ENCODE assay signal across 6 cellular contexts in the genomic region with DNA sequence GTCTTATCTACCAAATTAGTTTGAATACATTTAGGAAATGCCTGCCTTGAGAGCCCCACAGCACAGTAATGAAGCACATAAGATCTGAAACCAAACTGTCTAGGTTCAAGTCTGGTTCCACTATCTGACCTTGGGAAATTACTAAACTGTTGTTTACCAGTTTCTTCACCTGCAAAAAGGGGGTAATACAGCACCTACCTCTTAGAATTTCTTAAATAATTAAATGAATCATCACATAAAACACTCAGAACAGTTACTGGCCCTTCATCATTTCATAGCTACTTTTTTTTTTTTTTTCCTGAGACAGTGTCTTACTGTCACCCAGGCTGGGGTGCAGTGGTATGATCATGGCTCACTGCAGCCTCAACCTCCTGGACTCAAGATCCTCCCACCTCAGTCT.
"Had no signal": no experiment of that assay in that cellular context is flagged by ENCODE, and none has a peak within 500 bp of the region (broad histone marks: within the 10 kb centered on the region; RNA-seq: fewer than 3 reads in every experiment).

No MANE protein-coding gene starts in this region.

- DNase-seq: activated gamma-delta T cell treated with Interleukin-2 at 50 U/mL for 16 hours; dorsolateral prefrontal cortex; hippocampal formation; stimulated activated CD4-positive, alpha-beta T cell treated with anti-CD3 and anti-CD28 coated beads, Interleukin-4, amount 100 ng/mL, for 1 hour; stimulated activated CD8-positive, alpha-beta memory T cell treated with anti-CD3 and anti-CD28 coated beads, Interleukin-4, amount 100 ng/mL, for 48 hours; thyroid gland had no signal
